ENCODE assay signal across 8 cellular contexts in the genomic region with DNA sequence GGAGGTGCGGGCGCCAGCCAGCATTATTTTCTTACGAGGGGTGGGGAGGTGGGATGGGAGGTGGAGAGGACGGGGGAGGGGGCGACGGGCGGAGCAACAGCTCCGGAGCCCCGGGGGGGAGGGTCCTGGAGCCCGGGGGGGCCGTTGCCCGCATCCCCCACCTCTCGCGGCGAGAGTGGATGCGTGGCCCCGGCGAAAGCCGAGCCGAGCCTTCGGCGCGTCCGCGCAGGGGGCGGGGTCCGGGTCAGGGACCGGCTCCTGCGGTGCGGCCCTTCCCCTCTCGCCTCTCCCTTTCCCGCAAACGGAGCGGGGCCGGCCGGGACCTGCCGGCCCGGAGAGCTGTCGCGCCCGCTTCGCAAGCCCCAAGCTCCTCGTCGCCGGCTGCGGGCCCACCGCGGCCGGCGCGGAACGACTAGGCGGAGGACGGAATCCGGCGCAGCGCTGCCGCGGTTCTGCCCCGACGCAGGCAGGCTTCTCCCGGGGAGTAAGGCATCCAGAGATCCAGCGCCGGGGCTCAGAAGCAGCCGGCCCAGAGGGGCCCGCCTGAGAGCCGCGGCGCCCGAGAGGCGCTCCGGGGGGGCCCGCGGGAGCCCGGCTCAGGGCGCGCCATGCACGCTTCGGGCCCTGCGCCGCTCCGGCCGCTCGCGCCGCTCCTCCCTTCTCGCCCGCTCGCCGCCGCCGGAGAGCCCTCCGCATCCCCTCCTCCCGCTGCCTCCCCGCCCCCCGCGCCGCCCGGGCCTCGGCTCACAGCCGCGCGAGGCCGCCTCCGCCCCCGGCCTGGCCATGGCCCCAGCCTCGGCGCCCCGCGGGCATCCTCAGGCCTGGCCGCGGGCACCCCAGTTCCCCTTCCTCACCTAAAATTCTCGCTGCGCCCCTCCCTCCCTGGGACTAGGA. TPM values are rescaled to one million over a fixed set of nuclear protein-coding genes. Genes with fewer than 3 reads are reported as not detected.
DNase-seq lines count a peak whose midpoint lies in the region; ATAC-seq and TF ChIP-seq lines count a peak whose summit lies in the region.

No MANE protein-coding gene starts in this region.

- H3K4me3 ChIP-seq in AG04450 (ENCODE audit: low read depth, low read length): peak overlapping the region; percentile 59
- peak overlapping the region; percentile 56 for H3K4me3 ChIP-seq in iPS-15b (ENCODE audit: low read depth, low read length)

- peaks cover 5% of the 10 kb centered on the region; the same call in 1 of the 2 replicates for H3K9me3 ChIP-seq in AG04450 (ENCODE audit: control insufficient read depth, insufficient read depth, low read length)
- H3K9me3 ChIP-seq in iPS-15b (ENCODE audit: control insufficient read depth, insufficient read depth, low read length): no peaks in the 10 kb centered on the region

- H3K27me3 ChIP-seq in AG04450 (ENCODE audit: control insufficient read depth, insufficient read depth, low read length) (peaks cover 55% of the 10 kb centered on the region), iPS-15b (ENCODE audit: control insufficient read depth, insufficient read depth, low read length) (peaks cover 42% of the 10 kb centered on the region)

- intact Hi-C loops in sciatic nerve (cut with DNase I): no loop called here

- TF ChIP-seq CTCF in AG04450 (IDR thresholded peaks at IDR 0.05; ENCODE audit: low read depth, low read length): no peak

- no peak overlapping the region for H3K27ac ChIP-seq in AG04450 (ENCODE audit: low read depth, low read length)
- H3K27ac ChIP-seq in angular gyrus (ENCODE audit: low read depth, low read length): peak overlapping the region; percentile 85

- CTCF ChIA-PET in AG04450 (lab: Charles Lee): interaction anchor here (0.6 to 1.3 kb wide), 2 partner anchors 100 to 1974 kb away, joined by 3 to 4 read pairs; no protein-coding TSS in a partner anchor

- POLR2A ChIA-PET in AG04450 (lab: Yijun Ruan, JAX): no interaction called here

- peaks cover 8% of the 10 kb centered on the region for H3K4me1 ChIP-seq in iPS-15b (ENCODE audit: control insufficient read depth, insufficient read depth, low read length)

- no peaks in the 10 kb centered on the region for H3K36me3 ChIP-seq in iPS-15b (ENCODE audit: control insufficient read depth, insufficient read depth, low read length)

- DNase-seq in AG04450 (ENCODE audit: low read depth, low spot score) (no peak), GM19238 (ENCODE audit: insufficient read length, low spot score) (peak; percentile 23), sciatic nerve (ENCODE audit: low spot score) (peak; percentile 71), LoVo (ENCODE audit: low spot score) (no peak)
- no peak for DNase-seq in activated CD4-positive, alpha-beta T cell treated with anti-CD3 and anti-CD28 coated beads, Interleukin-2, amount 50 U/mL, for 4 hours

- H3K9ac ChIP-seq in iPS-15b (ENCODE audit: low read depth, low read length): no peak overlapping the region

- ATAC-seq in sciatic nerve (peak; percentile 42), GM19328 (IDR thresholded peaks at IDR 0.05; ENCODE audit: unreplicated experiment) (no peak)

RNA-seq across cellular contexts. Expression of a gene that starts 0.4 kb away (rescaled TPM):
- polyA plus RNA-seq in AG04450 (2011; rRNA removed): 0.20 and 0.24 TPM in 2 replicates
- polyA minus RNA-seq in AG04450 (2011; rRNA and poly(A)+ RNA removed): 0.46 and 1.00 TPM in 2 replicates
- 16.8 TPM for total RNA-seq in sciatic nerve

Comparison
In these comparisons a context has a peak if more than half of its experiments do, and no peak if none do; other contexts are left out.
1. DNase-seq: peak in GM19238 (single experiment) and sciatic nerve (single experiment); none in AG04450 (single experiment), LoVo (single experiment) and activated CD4-positive, alpha-beta T cell treated with anti-CD3 and anti-CD28 coated beads, Interleukin-2, amount 50 U/mL, for 4 hours (0 of 2).